8 cellular contexts compared by ENCODE assay signal in genomic region chr12:77685112-77685511, GRCh38.
A peak's percentile ranks its signal among the peaks of the same experiment; 100 is the strongest.
DNase-seq lines count a peak whose midpoint lies in the region; ATAC-seq and TF ChIP-seq lines count a peak whose summit lies in the region.

No MANE protein-coding gene starts in this region.

- peak; percentile 72 for TF ChIP-seq CTCF in fibroblast of pulmonary artery (IDR thresholded peaks at IDR 0.05; ENCODE audit: low read length, missing control alignments)

- H3K36me3 Mint-ChIP-seq in activated naive CD4-positive, alpha-beta T cell treated with anti-CD3 and anti-CD28 coated beads, Interleukin-2, amount 10 ng/mL, durations not matched to agents 7 days and 5 days, result no peaks in the 10 kb centered on the region

- no peak overlapping the region for H3K27ac Mint-ChIP-seq in activated naive CD4-positive, alpha-beta T cell treated with anti-CD3 and anti-CD28 coated beads, Interleukin-2, amount 10 ng/mL, durations not matched to agents 7 days and 5 days

- no peak overlapping the region for H3K4me3 Mint-ChIP-seq in activated naive CD4-positive, alpha-beta T cell treated with anti-CD3 and anti-CD28 coated beads, Interleukin-2, amount 10 ng/mL, durations not matched to agents 7 days and 5 days

- peak; percentile 25 for DNase-seq in activated naive CD4-positive, alpha-beta T cell treated with anti-CD3 and anti-CD28 coated beads, Interleukin-2, amount 10 ng/mL, durations not matched to agents 7 days and 5 days
- DNase-seq in activated naive CD4-positive, alpha-beta T cell treated with anti-CD3 and anti-CD28 coated beads, Interleukin-2, amount 50 U/mL, for 16 hours, result no peak
- DNase-seq in NCI-H1436 (lab: John Stamatoyannopoulos, UW) (peak; percentile 79), SKM-1 treated with dmso at 0.1 percent for 144 hours (lab: John Stamatoyannopoulos, UW; ENCODE audit: unreplicated experiment) (peak; percentile 11), fibroblast of pulmonary artery (ENCODE audit: low read depth) (peak; percentile 86), nucleus accumbens (lab: John Stamatoyannopoulos, UW) (peak in 48 of 56 donors; percentile 1 to 72 (median 21)), GM19240 (ENCODE audit: insufficient read length, low spot score) (no peak)

- no peaks in the 10 kb centered on the region for H3K9me3 Mint-ChIP-seq in activated naive CD4-positive, alpha-beta T cell treated with anti-CD3 and anti-CD28 coated beads, Interleukin-2, amount 10 ng/mL, durations not matched to agents 7 days and 5 days

- no peaks in the 10 kb centered on the region for H3K4me1 Mint-ChIP-seq in activated naive CD4-positive, alpha-beta T cell treated with anti-CD3 and anti-CD28 coated beads, Interleukin-2, amount 10 ng/mL, durations not matched to agents 7 days and 5 days

- CTCF ChIA-PET in activated naive CD4-positive, alpha-beta T cell treated with anti-CD3 and anti-CD28 coated beads, Interleukin-2, amount 10 ng/mL, durations not matched to agents 7 days and 5 days (lab: Charles Lee), result interaction anchor here (1.4 kb wide), 1 partner anchor 10 kb away, joined by 3 read pairs; no protein-coding TSS in a partner anchor

- no peak overlapping the region for H3K4me3 ChIP-seq in fibroblast of pulmonary artery (replicated peaks; ENCODE audit: low read depth, low read length)

- peak; percentile 77 for ATAC-seq in HG02763 (IDR thresholded peaks at IDR 0.05; ENCODE audit: unreplicated experiment)

- no peaks in the 10 kb centered on the region for H3K27me3 Mint-ChIP-seq in activated naive CD4-positive, alpha-beta T cell treated with anti-CD3 and anti-CD28 coated beads, Interleukin-2, amount 10 ng/mL, durations not matched to agents 7 days and 5 days

Comparison
In these comparisons a context has a peak if more than half of its experiments do, and no peak if none do; other contexts are left out.
1. DNase-seq: peak in activated naive CD4-positive, alpha-beta T cell treated with anti-CD3 and anti-CD28 coated beads, Interleukin-2, amount 10 ng/mL, durations not matched to agents 7 days and 5 days (single experiment), NCI-H1436 (single experiment), SKM-1 treated with dmso at 0.1 percent for 144 hours (single experiment), fibroblast of pulmonary artery (single experiment) and nucleus accumbens (48 of 56); none in activated naive CD4-positive, alpha-beta T cell treated with anti-CD3 and anti-CD28 coated beads, Interleukin-2, amount 50 U/mL, for 16 hours (single experiment) and GM19240 (single experiment).